In genomic region chr1:65526049-65526556, GRCh38 we compare ENCODE assay signal across 10 cellular contexts.
DNase-seq lines count a peak whose midpoint lies in the region; ATAC-seq, FAIRE-seq and TF ChIP-seq lines count a peak whose summit lies in the region.
"Had no signal": no experiment of that assay in that cellular context is flagged by ENCODE, and none has a peak within 500 bp of the region (broad histone marks: within the 10 kb centered on the region; RNA-seq: fewer than 3 reads in every experiment).

No MANE protein-coding gene starts in this region.

- ATAC-seq in activated CD8-positive, alpha-beta T cell treated with anti-CD3 and anti-CD28 coated beads for 36 hours, result no peak
- no peak for ATAC-seq in activated CD8-positive, alpha-beta T cell treated with anti-CD3 and anti-CD28 coated beads, Interleukin-2, amount 10 ng/mL, durations not matched to agents 7 days and 5 days
- ATAC-seq in naive thymus-derived CD4-positive, alpha-beta T cell, result no peak
- ATAC-seq in GM18520 (IDR thresholded peaks at IDR 0.05; ENCODE audit: unreplicated experiment), result no peak

- H3K27ac Mint-ChIP-seq in activated CD8-positive, alpha-beta T cell treated with anti-CD3 and anti-CD28 coated beads for 36 hours, result no peak overlapping the region
- no peak overlapping the region for H3K27ac Mint-ChIP-seq in activated CD8-positive, alpha-beta T cell treated with anti-CD3 and anti-CD28 coated beads, Interleukin-2, amount 10 ng/mL, durations not matched to agents 7 days and 5 days
- no peak overlapping the region for H3K27ac Mint-ChIP-seq in naive thymus-derived CD4-positive, alpha-beta T cell
- H3K27ac Mint-ChIP-seq: activated CD4-positive, alpha-beta memory T cell treated with anti-CD3 and anti-CD28 coated beads, Interleukin-2, amount 10 ng/mL, durations not matched to agents 7 days and 5 days had no signal

- no peaks in the 10 kb centered on the region for H3K9me3 Mint-ChIP-seq in activated CD8-positive, alpha-beta T cell treated with anti-CD3 and anti-CD28 coated beads for 36 hours
- no peaks in the 10 kb centered on the region for H3K9me3 Mint-ChIP-seq in activated CD8-positive, alpha-beta T cell treated with anti-CD3 and anti-CD28 coated beads, Interleukin-2, amount 10 ng/mL, durations not matched to agents 7 days and 5 days (ENCODE audit: insufficient read depth)
- H3K9me3 Mint-ChIP-seq in naive thymus-derived CD4-positive, alpha-beta T cell, result peaks cover 0 to 4% (median 0%) of the 10 kb centered on the region in 11 donors
- H3K9me3 Mint-ChIP-seq: activated CD4-positive, alpha-beta memory T cell treated with anti-CD3 and anti-CD28 coated beads, Interleukin-2, amount 10 ng/mL, durations not matched to agents 7 days and 5 days had no signal

- H3K9me1 ChIP-seq in endothelial cell of umbilical vein (replicated peaks; ENCODE audit: control insufficient read depth, extremely low read depth, insufficient read depth, low read length), result no peaks in the 10 kb centered on the region

- in situ Hi-C loops in transverse colon (cut with MboI; ENCODE audit: low pct_ligation_motif_present in 1 of 4, low pct_unique_long_range_greater_than_20kb in 1 of 4, low sequenced_read_pairs in 3 of 4), result no loop called here

- no peaks in the 10 kb centered on the region for H3K9me3 ChIP-seq in endothelial cell of umbilical vein (replicated peaks; ENCODE audit: control insufficient read depth, insufficient read depth, low read length)
- no peaks in the 10 kb centered on the region for H3K9me3 ChIP-seq in naive thymus-derived CD4-positive, alpha-beta T cell (ENCODE audit: control insufficient read depth in 2 of 3, low read length in 3 of 3)
- no peaks in the 10 kb centered on the region for H3K9me3 ChIP-seq in transverse colon

- H3K4me3 ChIP-seq in endothelial cell of umbilical vein (replicated peaks in 1 of 3; ENCODE audit: insufficient read depth in 1 of 3, low read depth in 1 of 3, low read length in 3 of 3), result peak overlapping the region; percentile 34 to 84 (median 38)
- H3K4me3 ChIP-seq in naive thymus-derived CD4-positive, alpha-beta T cell (ENCODE audit: low read length), result no peak overlapping the region
- H3K4me3 ChIP-seq in transverse colon, result peak overlapping the region in 3 of 4 donors; percentile 25 to 48 (median 30)

- H3K27me3 ChIP-seq in endothelial cell of umbilical vein (ENCODE audit: control insufficient read depth in 2 of 2, insufficient read depth in 2 of 2, low read length in 2 of 2) (no peaks in the 10 kb centered on the region), transverse colon (peaks cover 50% of the 10 kb centered on the region)
- no peaks in the 10 kb centered on the region for H3K27me3 ChIP-seq in naive thymus-derived CD4-positive, alpha-beta T cell (ENCODE audit: control insufficient read depth in 2 of 2, insufficient read depth in 2 of 2, low read length in 2 of 2)

- H4K20me1 ChIP-seq in endothelial cell of umbilical vein (replicated peaks; ENCODE audit: control insufficient read depth, extremely low read depth, insufficient read depth, low read length), result no peaks in the 10 kb centered on the region

- TF ChIP-seq EP300 in transverse colon (IDR thresholded peaks at IDR 0.05; ENCODE audit: low read depth), result no peak

- no peaks in the 10 kb centered on the region for H3K79me2 ChIP-seq in endothelial cell of umbilical vein (ENCODE audit: control insufficient read depth, insufficient read depth, low read length)

- H3K4me2 ChIP-seq in endothelial cell of umbilical vein (ENCODE audit: insufficient read depth, low read length), result peak overlapping the region; percentile 79

- peak overlapping the region; percentile 26 for H3K9ac ChIP-seq in endothelial cell of umbilical vein (replicated peaks; ENCODE audit: extremely low read depth, insufficient read depth, low read length)

- TF ChIP-seq POLR2A in endothelial cell of umbilical vein (IDR thresholded peaks at IDR 0.05; ENCODE audit: low read depth, low read length) (no peak), transverse colon (IDR thresholded peaks at IDR 0.05) (no peak)

- no peaks in the 10 kb centered on the region for H3K36me3 Mint-ChIP-seq in activated CD8-positive, alpha-beta T cell treated with anti-CD3 and anti-CD28 coated beads for 36 hours (ENCODE audit: low read depth)
- H3K36me3 Mint-ChIP-seq in activated CD8-positive, alpha-beta T cell treated with anti-CD3 and anti-CD28 coated beads, Interleukin-2, amount 10 ng/mL, durations not matched to agents 7 days and 5 days (ENCODE audit: low read depth), result no peaks in the 10 kb centered on the region
- peaks cover 2 to 13% (median 7%) of the 10 kb centered on the region in 5 donors for H3K36me3 Mint-ChIP-seq in naive thymus-derived CD4-positive, alpha-beta T cell

- H3K4me3 Mint-ChIP-seq in activated CD8-positive, alpha-beta T cell treated with anti-CD3 and anti-CD28 coated beads for 36 hours, result peak overlapping the region; percentile 28
- H3K4me3 Mint-ChIP-seq in activated CD8-positive, alpha-beta T cell treated with anti-CD3 and anti-CD28 coated beads, Interleukin-2, amount 10 ng/mL, durations not matched to agents 7 days and 5 days, result no peak overlapping the region
- peak overlapping the region in 7 of 10 donors; percentile 19 to 60 (median 33) for H3K4me3 Mint-ChIP-seq in naive thymus-derived CD4-positive, alpha-beta T cell
- H3K4me3 Mint-ChIP-seq: activated CD4-positive, alpha-beta memory T cell treated with anti-CD3 and anti-CD28 coated beads, Interleukin-2, amount 10 ng/mL, durations not matched to agents 7 days and 5 days had no signal

- TF ChIP-seq CTCF in activated CD8-positive, alpha-beta T cell treated with anti-CD3 and anti-CD28 coated beads for 36 hours (IDR thresholded peaks at IDR 0.05), result no peak
- TF ChIP-seq CTCF in endothelial cell of umbilical vein (IDR thresholded peaks at IDR 0.05; ENCODE audit: extremely low read depth in 1 of 2, insufficient read depth in 1 of 2, low read depth in 1 of 2, low read length in 2 of 2) (no peak), transverse colon (IDR thresholded peaks at IDR 0.05) (no peak)

- peaks cover 37% of the 10 kb centered on the region for H3K27me3 Mint-ChIP-seq in activated CD8-positive, alpha-beta T cell treated with anti-CD3 and anti-CD28 coated beads for 36 hours
- peaks cover 40% of the 10 kb centered on the region for H3K27me3 Mint-ChIP-seq in activated CD8-positive, alpha-beta T cell treated with anti-CD3 and anti-CD28 coated beads, Interleukin-2, amount 10 ng/mL, durations not matched to agents 7 days and 5 days (ENCODE audit: low read depth)
- H3K27me3 Mint-ChIP-seq in naive thymus-derived CD4-positive, alpha-beta T cell, result peaks cover 43 to 62% (median 49%) of the 10 kb centered on the region in 5 donors

- dilution Hi-C loops in endothelial cell of umbilical vein (cut with MboI; ENCODE audit: extremely low pct_ligation_motif_present, low sequenced_read_pairs), result no loop called here

- no TSS peak for BruUV-seq in endothelial cell of umbilical vein (replicated peaks; lab: Mats Ljungman, UMichigan)

- DNase-seq in activated CD8-positive, alpha-beta T cell treated with anti-CD3 and anti-CD28 coated beads for 36 hours, result no peak
- DNase-seq in activated CD8-positive, alpha-beta T cell treated with anti-CD3 and anti-CD28 coated beads, Interleukin-2, amount 10 ng/mL, durations not matched to agents 7 days and 5 days, result no peak
- DNase-seq in endothelial cell of umbilical vein (ENCODE audit: low read depth, low spot score), result peak; percentile 34
- no peak for DNase-seq in naive thymus-derived CD4-positive, alpha-beta T cell
- no peak for DNase-seq in transverse colon
- no peak for DNase-seq in SKM-1 treated with dmso at 0.1 percent for 144 hours (lab: John Stamatoyannopoulos, UW; ENCODE audit: unreplicated experiment)
- DNase-seq in islet precursor cell, result no peak
- DNase-seq: activated CD4-positive, alpha-beta memory T cell treated with anti-CD3 and anti-CD28 coated beads, Interleukin-2, amount 10 ng/mL, durations not matched to agents 7 days and 5 days; central memory CD4-positive, alpha-beta T cell had no signal

- POLR2A ChIA-PET in activated CD8-positive, alpha-beta T cell treated with anti-CD3 and anti-CD28 coated beads for 36 hours (lab: Charles Lee), result no interaction called here
- POLR2A ChIA-PET in activated CD8-positive, alpha-beta T cell treated with anti-CD3 and anti-CD28 coated beads, Interleukin-2, amount 10 ng/mL, durations not matched to agents 7 days and 5 days (lab: Charles Lee), result no interaction called here
- POLR2A ChIA-PET in endothelial cell of umbilical vein (lab: Charles Lee), result no interaction called here
- POLR2A ChIA-PET in naive thymus-derived CD4-positive, alpha-beta T cell (lab: Charles Lee), result no interaction called here

- no peaks in the 10 kb centered on the region for H3K36me3 ChIP-seq in endothelial cell of umbilical vein (ENCODE audit: control insufficient read depth in 2 of 2, extremely low read depth in 1 of 2, insufficient read depth in 2 of 2, low read length in 2 of 2)
- H3K36me3 ChIP-seq in naive thymus-derived CD4-positive, alpha-beta T cell (ENCODE audit: control insufficient read depth in 2 of 3, insufficient read depth in 3 of 3, low read length in 3 of 3), result no peaks in the 10 kb centered on the region
- H3K36me3 ChIP-seq in transverse colon, result no peaks in the 10 kb centered on the region

- CTCF ChIA-PET in activated CD8-positive, alpha-beta T cell treated with anti-CD3 and anti-CD28 coated beads for 36 hours (lab: Charles Lee), result no interaction called here
- CTCF ChIA-PET in activated CD8-positive, alpha-beta T cell treated with anti-CD3 and anti-CD28 coated beads, Interleukin-2, amount 10 ng/mL, durations not matched to agents 7 days and 5 days (lab: Charles Lee), result no interaction called here
- CTCF ChIA-PET in endothelial cell of umbilical vein (lab: Charles Lee), result no interaction called here
- CTCF ChIA-PET in naive thymus-derived CD4-positive, alpha-beta T cell (lab: Charles Lee), result no interaction called here

- H2AFZ ChIP-seq in endothelial cell of umbilical vein (ENCODE audit: low read depth, low read length), result peak overlapping the region; percentile 73

- peaks cover 7% of the 10 kb centered on the region for H3K4me1 Mint-ChIP-seq in activated CD8-positive, alpha-beta T cell treated with anti-CD3 and anti-CD28 coated beads for 36 hours (ENCODE audit: low read depth)
- peaks cover 2% of the 10 kb centered on the region for H3K4me1 Mint-ChIP-seq in activated CD8-positive, alpha-beta T cell treated with anti-CD3 and anti-CD28 coated beads, Interleukin-2, amount 10 ng/mL, durations not matched to agents 7 days and 5 days (ENCODE audit: low read depth)
- peaks cover 0 to 10% (median 4%) of the 10 kb centered on the region in 7 donors for H3K4me1 Mint-ChIP-seq in naive thymus-derived CD4-positive, alpha-beta T cell

- WGBS in transverse colon (ENCODE audit: low coverage in 1 of 2), 2 donors, result 17 to 46% methylated on average over 1 to 10 of the region's 10 CpGs

- peaks cover 27% of the 10 kb centered on the region for H3K4me1 ChIP-seq in endothelial cell of umbilical vein (ENCODE audit: control insufficient read depth, extremely low read depth, insufficient read depth, low read length)
- no peaks in the 10 kb centered on the region for H3K4me1 ChIP-seq in naive thymus-derived CD4-positive, alpha-beta T cell (ENCODE audit: control insufficient read depth in 2 of 2, insufficient read depth in 2 of 2, low read length in 2 of 2)
- peaks cover 0 to 10% (median 4%) of the 10 kb centered on the region in 4 donors for H3K4me1 ChIP-seq in transverse colon

- intact Hi-C loops in activated CD8-positive, alpha-beta T cell treated with anti-CD3 and anti-CD28 coated beads for 36 hours (cut with micrococcal nuclease), result no loop called here
- intact Hi-C loops in endothelial cell of umbilical vein (cut with micrococcal nuclease) (loop anchor here (2.0 to 5.0 kb wide), 4 partner anchors 91 to 464 kb away; partner anchors contain the start of genes LEPR and LEPROT), transverse colon (cut with DNase I; ENCODE audit: low total_unique reads) (no loop called here)
- intact Hi-C loops in naive thymus-derived CD4-positive, alpha-beta T cell (cut with micrococcal nuclease), result no loop called here

- H3K27ac ChIP-seq in endothelial cell of umbilical vein (ENCODE audit: insufficient read depth, low read depth, low read length) (no peak overlapping the region), transverse colon (peak overlapping the region in 1 of 4 donors; percentile 8)
- no peak overlapping the region for H3K27ac ChIP-seq in naive thymus-derived CD4-positive, alpha-beta T cell (ENCODE audit: low read depth, low read length)

- FAIRE-seq in endothelial cell of umbilical vein (lab: Jason Lieb, UNC), result no peak
